Comparison of ENCODE assay signal across 8 cellular contexts in the genomic region with DNA sequence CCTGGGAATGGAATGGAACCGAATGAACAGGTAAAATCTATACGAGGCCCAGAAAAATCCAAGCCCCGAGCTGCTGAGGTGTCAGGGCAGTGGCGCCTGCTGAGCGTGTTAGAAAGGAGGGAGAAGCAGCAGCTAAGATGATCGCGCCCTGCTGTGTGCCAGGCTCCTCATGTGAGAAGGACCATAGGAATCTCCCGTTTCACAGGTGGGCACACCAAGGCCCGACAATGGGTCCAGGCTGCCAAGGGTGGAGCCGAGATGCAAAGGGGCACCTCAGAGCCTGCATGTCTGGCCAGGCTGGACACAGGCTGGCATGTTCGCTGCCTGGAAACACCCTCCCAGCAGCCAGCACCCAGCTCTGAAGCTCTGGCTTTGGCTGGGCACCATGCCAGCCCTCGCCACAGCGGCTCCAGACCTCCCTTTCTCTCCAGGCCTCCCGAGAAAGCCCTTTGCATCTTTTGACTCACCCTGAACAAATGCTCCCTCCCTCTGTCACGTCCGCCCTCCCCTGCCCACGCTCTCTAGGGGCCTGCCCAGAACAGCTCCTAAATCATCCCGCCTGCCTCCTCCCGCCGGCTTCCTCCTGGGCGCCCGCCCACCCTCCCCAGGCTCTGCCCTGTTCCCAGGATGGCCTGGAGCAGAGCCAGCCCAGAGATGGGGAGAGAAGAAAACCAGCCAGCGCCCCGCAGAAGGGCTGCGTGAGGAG.
DNase-seq lines count a peak whose midpoint lies in the region; ATAC-seq and TF ChIP-seq lines count a peak whose summit lies in the region.

No MANE protein-coding gene starts in this region.

- no peak for TF ChIP-seq CTCF in tibial nerve (IDR thresholded peaks at IDR 0.05)

- peak; percentile 1 for DNase-seq in stimulated activated CD4-positive, alpha-beta T cell treated with anti-CD3 and anti-CD28 coated beads, Interleukin-4, amount 100 ng/mL, for 1 hour
- no peak for DNase-seq in stimulated activated CD4-positive, alpha-beta T cell treated with anti-CD3 and anti-CD28 coated beads, Interleukin-2, amount 100 ng/mL, for 24 hours
- DNase-seq in NCI-H2196 treated with DMSO at 0.1 percent for 48 hours (lab: John Stamatoyannopoulos, UW; ENCODE audit: unreplicated experiment) (peak; percentile 46), brain pericyte (ENCODE audit: low read depth, low spot score) (peak; percentile 86), left lobe of liver (ENCODE audit: low spot score) (peak; percentile 47), tibial nerve (ENCODE audit: low spot score in 2 of 2) (peak; percentile 41 to 53)
- DNase-seq in stimulated activated CD4-positive, alpha-beta T cell treated with anti-CD3 and anti-CD28 coated beads, Interleukin-2, amount 100 ng/mL, for 48 hours, result no peak

- H3K27ac ChIP-seq in tibial nerve, result peak overlapping the region; percentile 8 to 83 (median 46)

- no peaks in the 10 kb centered on the region for H3K27me3 ChIP-seq in tibial nerve

- WGBS in tibial nerve, 2 donors, result 35 to 42% methylated on average over 12 to 25 of the region's 25 CpGs

- no peaks in the 10 kb centered on the region for H3K36me3 ChIP-seq in tibial nerve

- no peak overlapping the region for H3K4me3 ChIP-seq in tibial nerve

- peak in 1 of 2 donors; percentile 85 for TF ChIP-seq EP300 in tibial nerve (IDR thresholded peaks at IDR 0.05)

- no peaks in the 10 kb centered on the region for H3K9me3 ChIP-seq in tibial nerve

- ATAC-seq in left lobe of liver, result peak; percentile 4
- ATAC-seq in HG02840 (IDR thresholded peaks at IDR 0.05; ENCODE audit: low FRiP score, unreplicated experiment), result no peak

- TF ChIP-seq POLR2A in tibial nerve (IDR thresholded peaks at IDR 0.05), result no peak

- H3K4me1 ChIP-seq in tibial nerve, result peaks cover 0 to 50% (median 36%) of the 10 kb centered on the region in 4 donors

Comparison
In these comparisons a context has a peak if more than half of its experiments do, and no peak if none do; other contexts are left out.
1. DNase-seq: peak in stimulated activated CD4-positive, alpha-beta T cell treated with anti-CD3 and anti-CD28 coated beads, Interleukin-4, amount 100 ng/mL, for 1 hour (single experiment), NCI-H2196 treated with DMSO at 0.1 percent for 48 hours (single experiment), brain pericyte (single experiment), left lobe of liver (single experiment) and tibial nerve (2 of 2); none in stimulated activated CD4-positive, alpha-beta T cell treated with anti-CD3 and anti-CD28 coated beads, Interleukin-2, amount 100 ng/mL, for 24 hours (0 of 2) and stimulated activated CD4-positive, alpha-beta T cell treated with anti-CD3 and anti-CD28 coated beads, Interleukin-2, amount 100 ng/mL, for 48 hours (0 of 2).